In the genomic region with DNA sequence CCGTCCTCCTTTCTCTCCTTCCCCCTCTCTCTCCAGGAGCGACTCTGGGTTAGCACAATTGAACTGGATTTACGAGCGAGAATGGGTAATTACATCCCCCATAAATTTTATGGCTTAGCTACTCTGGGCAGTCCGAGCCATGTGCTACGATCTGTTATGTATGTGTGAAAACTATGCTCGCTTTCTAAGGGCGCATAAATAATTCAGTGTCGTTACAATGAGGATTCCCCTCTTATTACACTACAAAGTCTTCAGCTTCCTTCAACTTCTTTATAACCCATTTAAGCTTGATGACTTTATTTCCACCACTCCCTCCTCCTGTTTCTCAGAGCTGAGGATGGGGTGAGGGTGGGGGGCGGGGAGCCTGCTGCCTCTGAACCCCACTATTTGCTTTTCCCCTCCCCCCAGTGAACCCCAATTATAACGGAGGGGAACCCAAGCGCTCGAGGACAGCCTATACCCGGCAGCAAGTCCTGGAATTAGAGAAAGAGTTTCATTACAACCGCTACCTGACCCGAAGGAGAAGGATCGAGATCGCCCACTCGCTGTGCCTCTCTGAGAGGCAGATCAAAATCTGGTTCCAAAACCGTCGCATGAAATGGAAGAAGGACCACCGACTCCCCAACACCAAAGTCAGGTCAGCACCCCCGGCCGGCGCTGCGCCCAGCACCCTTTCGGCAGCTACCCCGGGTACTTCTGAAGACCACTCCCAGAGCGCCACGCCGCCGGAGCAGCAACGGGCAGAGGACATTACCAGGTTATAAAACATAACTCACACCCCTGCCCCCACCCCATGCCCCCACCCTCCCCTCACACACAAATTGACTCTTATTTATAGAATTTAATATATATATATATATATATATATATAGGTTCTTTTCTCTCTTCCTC, we compare ENCODE assay signal across 8 cellular contexts. TPM values are rescaled to one million over a fixed set of nuclear protein-coding genes. Genes with fewer than 3 reads are reported as not detected.
DNase-seq lines count a peak whose midpoint lies in the region; ATAC-seq lines count a peak whose summit lies in the region.

No MANE protein-coding gene starts in this region.

- peak overlapping the region in 7 of 8 donors; percentile 43 to 85 (median 64) for H3K27ac Mint-ChIP-seq in CD8-positive, alpha-beta memory T cell
- peak overlapping the region; percentile 78 to 93 for H3K27ac Mint-ChIP-seq in effector memory CD8-positive, alpha-beta T cell

- CTCF ChIA-PET in CD8-positive, alpha-beta memory T cell (lab: Charles Lee): interaction anchor here (0.8 to 3.5 kb wide), 9 partner anchors 10 to 160 kb away, joined by 3 to 19 read pairs (median 4); partner anchors contain the start of genes HOXC5 and SMUG1

- H3K4me3 ChIP-seq in CD8-positive, alpha-beta memory T cell (ENCODE audit: low read length): no peak overlapping the region
- H3K4me3 ChIP-seq in MG63: peak overlapping the region; percentile 39
- H3K4me3 ChIP-seq in rectal smooth muscle tissue (ENCODE audit: low read length): peak overlapping the region; percentile 37

- peaks cover 50% of the 10 kb centered on the region for H3K27me3 ChIP-seq in CD8-positive, alpha-beta memory T cell (ENCODE audit: insufficient read depth, low read length, poor library complexity, severe bottlenecking)
- H3K27me3 ChIP-seq in MG63 (no peaks in the 10 kb centered on the region), rectal smooth muscle tissue (ENCODE audit: control insufficient read depth, insufficient read depth, low read length) (peaks cover 29% of the 10 kb centered on the region)

- no peak overlapping the region for H3K9ac ChIP-seq in rectal smooth muscle tissue (ENCODE audit: low read length)

- H3K27me3 Mint-ChIP-seq in CD8-positive, alpha-beta memory T cell: peaks cover 37 to 86% of the 10 kb centered on the region in 2 donors
- H3K27me3 Mint-ChIP-seq in effector memory CD8-positive, alpha-beta T cell: peaks cover 17 to 87% of the 10 kb centered on the region in 2 donors

- no peak for ATAC-seq in effector memory CD8-positive, alpha-beta T cell (replicated peaks)
- ATAC-seq in GM21447 (IDR thresholded peaks at IDR 0.05; ENCODE audit: unreplicated experiment): no peak

- peaks cover 40% of the 10 kb centered on the region for H3K4me1 ChIP-seq in CD8-positive, alpha-beta memory T cell (ENCODE audit: insufficient read depth, low read length)
- peaks cover 6% of the 10 kb centered on the region for H3K4me1 ChIP-seq in rectal smooth muscle tissue (ENCODE audit: control insufficient read depth, insufficient read depth, low read length)

- peaks cover 0 to 12% (median 5%) of the 10 kb centered on the region in 3 donors for H3K36me3 Mint-ChIP-seq in CD8-positive, alpha-beta memory T cell
- peaks cover 7% of the 10 kb centered on the region for H3K36me3 Mint-ChIP-seq in effector memory CD8-positive, alpha-beta T cell (ENCODE audit: insufficient read depth)

- peaks cover 25 to 45% (median 38%) of the 10 kb centered on the region in 3 donors for H3K4me1 Mint-ChIP-seq in CD8-positive, alpha-beta memory T cell
- peaks cover 19 to 27% of the 10 kb centered on the region in 2 donors for H3K4me1 Mint-ChIP-seq in effector memory CD8-positive, alpha-beta T cell (ENCODE audit: low read depth in 2 of 2)

- no peak overlapping the region for H3K27ac ChIP-seq in CD8-positive, alpha-beta memory T cell (ENCODE audit: low read depth, low read length)
- H3K27ac ChIP-seq in rectal smooth muscle tissue (ENCODE audit: low read depth, low read length): no peak overlapping the region

- DNase-seq in CD8-positive, alpha-beta memory T cell: no peak
- no peak for DNase-seq in MG63
- DNase-seq in effector memory CD8-positive, alpha-beta T cell: no peak
- DNase-seq in NCI-H345 treated with DMSO at 0.1 percent for 48 hours (lab: John Stamatoyannopoulos, UW; ENCODE audit: unreplicated experiment): no peak
- no peak for DNase-seq in NCI-H1105 (lab: John Stamatoyannopoulos, UW)
- no peak for DNase-seq in retina

- POLR2A ChIA-PET in CD8-positive, alpha-beta memory T cell (lab: Charles Lee): interaction anchor here (0.6 kb wide), 2 partner anchors 37 to 126 kb away, joined by 3 read pairs; no protein-coding TSS in a partner anchor

- H3K9me3 ChIP-seq in CD8-positive, alpha-beta memory T cell (ENCODE audit: low read length): no peaks in the 10 kb centered on the region
- H3K9me3 ChIP-seq in MG63: no peaks in the 10 kb centered on the region

- H3K4me3 Mint-ChIP-seq in CD8-positive, alpha-beta memory T cell: peak overlapping the region; percentile 88 to 96 (median 92)
- peak overlapping the region; percentile 70 to 82 for H3K4me3 Mint-ChIP-seq in effector memory CD8-positive, alpha-beta T cell

- H3K36me3 ChIP-seq in CD8-positive, alpha-beta memory T cell (ENCODE audit: insufficient read depth, low read length): no peaks in the 10 kb centered on the region
- H3K36me3 ChIP-seq in MG63 (no peaks in the 10 kb centered on the region; the same call in 1 of the 2 replicates), rectal smooth muscle tissue (ENCODE audit: control insufficient read depth, insufficient read depth, low read length) (no peaks in the 10 kb centered on the region)

- no peaks in the 10 kb centered on the region for H3K9me3 Mint-ChIP-seq in CD8-positive, alpha-beta memory T cell
- H3K9me3 Mint-ChIP-seq in effector memory CD8-positive, alpha-beta T cell: no peaks in the 10 kb centered on the region

RNA-seq across cellular contexts. Expression of gene HOXC4, which starts 1.1 kb away (rescaled TPM):
- 1 to 10 TPM; 1.3 to 1.4 TPM for total RNA-seq in CD8-positive, alpha-beta memory T cell
- 0.37 TPM for polyA plus RNA-seq in CD8-positive, alpha-beta memory T cell
- total RNA-seq in MG63 (2014; rRNA removed; shearing (Covaris generic); ENCODE audit: low replicate concordance): 2.3 and 5.2 TPM in 2 replicates

RNA-seq across cellular contexts. Expression of gene HOXC5, which starts 21.8 kb away (rescaled TPM):
- not detected for total RNA-seq in CD8-positive, alpha-beta memory T cell
- not detected for polyA plus RNA-seq in CD8-positive, alpha-beta memory T cell
- not detected in 2 replicates for total RNA-seq in MG63 (2014; rRNA removed; shearing (Covaris generic); ENCODE audit: low replicate concordance)

RNA-seq across cellular contexts. Expression of gene HOXC6, which starts 26.4 kb away (rescaled TPM):
- not detected for total RNA-seq in CD8-positive, alpha-beta memory T cell
- polyA plus RNA-seq in CD8-positive, alpha-beta memory T cell: not detected
- 4.9 and 5.3 TPM in 2 replicates for total RNA-seq in MG63 (2014; rRNA removed; shearing (Covaris generic); ENCODE audit: low replicate concordance)

RNA-seq across cellular contexts. Expression of gene HOXC8, which starts 45.9 kb away (rescaled TPM):
- not detected for total RNA-seq in CD8-positive, alpha-beta memory T cell
- polyA plus RNA-seq in CD8-positive, alpha-beta memory T cell: not detected
- 0.10 and 0.13 TPM in 2 replicates for total RNA-seq in MG63 (2014; rRNA removed; shearing (Covaris generic); ENCODE audit: low replicate concordance)

RNA-seq across cellular contexts. Expression of gene HOXC9, which starts 54.7 kb away (rescaled TPM):
- total RNA-seq in CD8-positive, alpha-beta memory T cell: not detected
- polyA plus RNA-seq in CD8-positive, alpha-beta memory T cell: not detected
- 1.9 and 7.9 TPM in 2 replicates for total RNA-seq in MG63 (2014; rRNA removed; shearing (Covaris generic); ENCODE audit: low replicate concordance)
